Comparison of ENCODE assay signal across 13 cellular contexts in genomic region chr12:50240792-50241114, GRCh38. TPM values are rescaled to one million over a fixed set of nuclear protein-coding genes. Genes with fewer than 3 reads are reported as not detected.
DNase-seq lines count a peak whose midpoint lies in the region; ATAC-seq and TF ChIP-seq lines count a peak whose summit lies in the region.
"Had no signal": no experiment of that assay in that cellular context is flagged by ENCODE, and none has a peak within 500 bp of the region (broad histone marks: within the 10 kb centered on the region; RNA-seq: fewer than 3 reads in every experiment).

No MANE protein-coding gene starts in this region.

- no peaks in the 10 kb centered on the region for H4K20me1 ChIP-seq in PC-3 (ENCODE audit: low read length)

- H3K4me2 ChIP-seq in PC-3 (ENCODE audit: low read length) = peak overlapping the region; percentile 78

- H3K27me3 ChIP-seq in PC-3 (ENCODE audit: low read length) = no peaks in the 10 kb centered on the region
- no peaks in the 10 kb centered on the region for H3K27me3 ChIP-seq in mucosa of rectum (ENCODE audit: control insufficient read depth in 2 of 2, insufficient read depth in 2 of 2, low read length in 2 of 2)
- H3K27me3 ChIP-seq in thyroid gland = no peaks in the 10 kb centered on the region
- H3K27me3 ChIP-seq: pancreas had no signal

- H3K4me3 ChIP-seq in PC-3 (ENCODE audit: low read length) (peak overlapping the region; percentile 40; the same call in 1 of the 2 replicates), choroid plexus epithelial cell (ENCODE audit: low read depth, low read length) (no peak overlapping the region), mucosa of rectum (ENCODE audit: low read length in 2 of 2) (peak overlapping the region; percentile 27 to 33), thyroid gland (replicated peaks in 1 of 3) (no peak overlapping the region)
- H3K4me3 ChIP-seq: pancreas had no signal

- no peaks in the 10 kb centered on the region; the same call in 1 of the 2 replicates for H3K79me2 ChIP-seq in PC-3 (ENCODE audit: low read length)

- TF ChIP-seq CTCF in PC-3 (conservative IDR thresholded peaks at IDR 0.05; ENCODE audit: low read depth, low read length) (no peak), choroid plexus epithelial cell (conservative IDR thresholded peaks at IDR 0.05; ENCODE audit: low read depth, low read length) (no peak), thyroid gland (IDR thresholded peaks at IDR 0.05) (no peak)

- intact Hi-C loops in PC-3 (cut with micrococcal nuclease) = loop anchor here (2.0 to 5.0 kb wide), 3 partner anchors 18 to 58 kb away; no protein-coding TSS in a partner anchor
- intact Hi-C loops in thyroid gland (cut with DNase I) = no loop called here

- H3K9me3 ChIP-seq in PC-3 (ENCODE audit: low read length) (no peaks in the 10 kb centered on the region), mucosa of rectum (ENCODE audit: control insufficient read depth in 2 of 2, low read length in 2 of 2) (no peaks in the 10 kb centered on the region), thyroid gland (no peaks in the 10 kb centered on the region)
- H3K9me3 ChIP-seq: pancreas had no signal

- ATAC-seq in PC-3 = no peak

- no peak overlapping the region for H2AFZ ChIP-seq in PC-3 (ENCODE audit: low read length)

- 72 to 79% methylated on average over 1 of the region's 1 CpG for WGBS in thyroid gland, 2 donors

- H3K27ac ChIP-seq in PC-3 (ENCODE audit: low read length) (peak overlapping the region; percentile 88), mucosa of rectum (ENCODE audit: low read depth in 2 of 2, low read length in 2 of 2) (peak overlapping the region; percentile 82 to 90), thyroid gland (peak overlapping the region in 2 of 3 donors; percentile 83 to 89)

- DNase-seq in PC-3 (no peak), choroid plexus epithelial cell (ENCODE audit: low read depth) (peak; percentile 54), thyroid gland (no peak), nucleus accumbens (lab: John Stamatoyannopoulos, UW) (no peak), GM03348 (ENCODE audit: low spot score) (no peak), NCI-H446 (lab: John Stamatoyannopoulos, UW) (no peak)
- no peak for DNase-seq in activated T-cell treated with anti-CD3 and anti-CD28 coated beads, Interleukin-2, amount 50 U/mL, for 1 hour
- DNase-seq: activated naive CD8-positive, alpha-beta T cell treated with anti-CD3 and anti-CD28 coated beads for 36 hours; dermis blood vessel endothelial cell; left cardiac atrium; pancreas; stimulated activated CD4-positive, alpha-beta T cell treated with anti-CD3 and anti-CD28 coated beads, Interleukin-4, amount 100 ng/mL, for 4 hours had no signal

- H3K36me3 ChIP-seq in PC-3 (ENCODE audit: low read depth, low read length) = peaks cover 5% of the 10 kb centered on the region; the same call in 1 of the 2 replicates
- H3K36me3 ChIP-seq in mucosa of rectum (ENCODE audit: control insufficient read depth in 2 of 2, insufficient read depth in 2 of 2, low read length in 2 of 2) = peaks cover 7 to 20% of the 10 kb centered on the region in 2 donors
- H3K36me3 ChIP-seq in thyroid gland = no peaks in the 10 kb centered on the region

- BruUV-seq in PC-3 (replicated peaks; lab: Mats Ljungman, UMichigan) = no TSS peak

- peak overlapping the region; percentile 26 for H3K9ac ChIP-seq in PC-3 (ENCODE audit: low read length)
- H3K9ac ChIP-seq in mucosa of rectum (ENCODE audit: low read depth in 1 of 2, low read length in 2 of 2) = peak overlapping the region in 1 of 2 donors; percentile 17

- peaks cover 41% of the 10 kb centered on the region for H3K4me1 ChIP-seq in PC-3 (ENCODE audit: insufficient read depth, low read length)
- peaks cover 17 to 39% of the 10 kb centered on the region in 2 donors for H3K4me1 ChIP-seq in mucosa of rectum (ENCODE audit: control insufficient read depth in 2 of 2, insufficient read depth in 2 of 2, low read length in 2 of 2)
- H3K4me1 ChIP-seq in thyroid gland = peaks cover 20 to 53% of the 10 kb centered on the region in 2 donors

- H3K9me2 ChIP-seq in PC-3 (replicated peaks; ENCODE audit: low read length) = no peaks in the 10 kb centered on the region

- TF ChIP-seq POLR2A in thyroid gland (IDR thresholded peaks at IDR 0.05) = no peak

- POLR2A ChIA-PET in PC-3 (lab: Charles Lee; ENCODE audit: unreplicated experiment) = interaction anchor here (0.6 kb wide), 1 partner anchor 37 kb away, joined by 4 read pairs; no protein-coding TSS in a partner anchor

- CTCF ChIA-PET in PC-3 (lab: Charles Lee) = no interaction called here

- peaks cover 9% of the 10 kb centered on the region for H3F3A ChIP-seq in PC-3 (ENCODE audit: low read length, unreplicated experiment)

RNA-seq across cellular contexts. Expression of gene LIMA1, which starts 42.6 kb away (rescaled TPM):
- total RNA-seq in PC-3 (2014; rRNA removed) (45.1 and 58.2 TPM in 2 replicates), thyroid gland (10 to 100 TPM; 53.0 to 75.4 (median 66.7) TPM)

Comparison
In these comparisons a context has a peak if more than half of its experiments do, and no peak if none do; other contexts are left out.
1. H3K4me3 ChIP-seq: peak in PC-3 (single experiment) and mucosa of rectum (2 of 2); none in choroid plexus epithelial cell (single experiment) and thyroid gland (0 of 3).
2. Peak in every context shown above with its lines, with median percentiles within 50 percentile points of each other: H3K27ac ChIP-seq.